Comparison of ENCODE assay signal across 8 cellular contexts in the genomic region with DNA sequence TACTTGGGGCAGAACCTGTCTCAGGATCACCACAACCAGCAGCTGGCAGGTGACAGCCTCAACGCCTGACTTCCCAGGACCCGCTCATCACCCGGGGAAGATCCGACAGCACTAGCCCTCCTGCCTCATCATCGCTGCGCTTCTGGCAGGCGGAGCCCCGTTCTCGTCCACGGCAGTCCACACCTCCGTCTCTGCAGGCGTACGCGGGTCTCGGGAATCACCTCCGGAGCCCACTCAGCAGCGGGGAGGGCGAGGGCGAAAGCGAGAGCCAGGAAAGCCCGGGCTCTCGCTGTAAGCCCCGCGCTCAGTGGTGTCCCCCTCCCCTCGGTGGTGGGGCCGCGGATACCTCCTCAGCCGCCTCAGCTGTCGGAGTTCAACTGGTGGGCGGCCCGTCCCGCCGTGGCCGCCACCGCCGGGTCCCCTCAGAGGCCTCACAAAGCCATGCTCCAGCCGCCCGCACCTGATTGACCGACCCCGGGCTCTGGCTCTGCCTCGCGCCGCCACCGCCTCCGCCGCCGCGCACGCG. TPM values are rescaled to one million over a fixed set of nuclear protein-coding genes. Genes with fewer than 3 reads are reported as not detected.
DNase-seq lines count a peak whose midpoint lies in the region; ATAC-seq and TF ChIP-seq lines count a peak whose summit lies in the region.

No MANE protein-coding gene starts in this region.

- no peak overlapping the region for H3K27ac Mint-ChIP-seq in central memory CD8-positive, alpha-beta T cell (ENCODE audit: low read depth)

- H3K79me2 ChIP-seq in mesendoderm (ENCODE audit: control insufficient read depth, insufficient read depth, low read length) = no peaks in the 10 kb centered on the region

- no peaks in the 10 kb centered on the region for H3K4me1 Mint-ChIP-seq in central memory CD8-positive, alpha-beta T cell

- H3K9me3 ChIP-seq in SK-N-MC (ENCODE audit: low read depth, low read length) = no peaks in the 10 kb centered on the region
- no peaks in the 10 kb centered on the region for H3K9me3 ChIP-seq in thoracic aorta

- no peak overlapping the region for H2BK120ac ChIP-seq in mesendoderm (ENCODE audit: low read depth, low read length)

- no peaks in the 10 kb centered on the region for H3K9me3 Mint-ChIP-seq in central memory CD8-positive, alpha-beta T cell

- WGBS in mesendoderm (ENCODE audit: extremely low coverage, insufficient coverage, low lambda C conversion rate) = no CpG with 5 or more reads among the region's 50 CpGs

- H3K18ac ChIP-seq in mesendoderm (ENCODE audit: low read length) = no peak overlapping the region

- H4K5ac ChIP-seq in mesendoderm (ENCODE audit: low read length) = no peak overlapping the region

- H3K27me3 Mint-ChIP-seq in central memory CD8-positive, alpha-beta T cell = no peaks in the 10 kb centered on the region

- peak overlapping the region; percentile 56 for H3K4me2 ChIP-seq in mesendoderm (ENCODE audit: low read length)

- no peak for TF ChIP-seq CTCF in thoracic aorta (IDR thresholded peaks at IDR 0.05)

- no peak overlapping the region for H3K27ac ChIP-seq in SK-N-MC
- H3K27ac ChIP-seq in mesendoderm (ENCODE audit: low read depth, low read length) = no peak overlapping the region
- H3K27ac ChIP-seq in thoracic aorta = no peak overlapping the region

- H3K4me3 ChIP-seq in SK-N-MC = peak overlapping the region; percentile 73
- no peak overlapping the region for H3K4me3 ChIP-seq in mesendoderm (ENCODE audit: low read length)
- peak overlapping the region; percentile 74 for H3K4me3 ChIP-seq in thoracic aorta

- ATAC-seq in HG02981 (IDR thresholded peaks at IDR 0.05; ENCODE audit: unreplicated experiment) = peak; percentile 37
- ATAC-seq in central memory CD8-positive, alpha-beta T cell (replicated peaks; ENCODE audit: extremely low read depth, poor library complexity, severe bottlenecking) = no peak
- ATAC-seq in thoracic aorta (ENCODE audit: insufficient number of reproducible peaks, low FRiP score, low read depth) = no peak

- no peak overlapping the region for H4K8ac ChIP-seq in mesendoderm (ENCODE audit: low read depth, low read length)

- H3K36me3 Mint-ChIP-seq in central memory CD8-positive, alpha-beta T cell (ENCODE audit: insufficient read depth) = peaks cover 1% of the 10 kb centered on the region

- no peak overlapping the region for H2AK5ac ChIP-seq in mesendoderm (ENCODE audit: low read length)

- H3K4me3 Mint-ChIP-seq in central memory CD8-positive, alpha-beta T cell = peak overlapping the region; percentile 67

- DNase-seq in activated effector memory CD4-positive, alpha-beta T cell treated with anti-CD3 and anti-CD28 coated beads, Interleukin-2, amount 50 U/mL, for 16 hours = peak; percentile 68
- no peak for DNase-seq in activated effector memory CD4-positive, alpha-beta T cell treated with Interleukin-2 at 50 U/mL for 16 hours
- DNase-seq in SK-N-MC (ENCODE audit: low read depth, low spot score) (no peak), mesendoderm (peak; percentile 20), thoracic aorta (ENCODE audit: low spot score) (no peak), AG08396 (ENCODE audit: low spot score) (no peak)
- no peak for DNase-seq in central memory CD8-positive, alpha-beta T cell (ENCODE audit: low spot score in 2 of 2)

- no peak overlapping the region for H3K23ac ChIP-seq in mesendoderm (ENCODE audit: low read length)

- H3K36me3 ChIP-seq in SK-N-MC (ENCODE audit: insufficient read depth, low read length) (no peaks in the 10 kb centered on the region), mesendoderm (ENCODE audit: control insufficient read depth, insufficient read depth, low read length) (no peaks in the 10 kb centered on the region), thoracic aorta (no peaks in the 10 kb centered on the region)

- H3K79me1 ChIP-seq in mesendoderm (ENCODE audit: low read length) = no peaks in the 10 kb centered on the region

- H3K4ac ChIP-seq in mesendoderm (ENCODE audit: low read depth, low read length) = no peak overlapping the region

- no peak overlapping the region for H2BK15ac ChIP-seq in mesendoderm (replicated peaks; ENCODE audit: low read depth)

- H2BK5ac ChIP-seq in mesendoderm (ENCODE audit: low read length) = no peak overlapping the region

- no peak overlapping the region for H3K9ac ChIP-seq in SK-N-MC (ENCODE audit: insufficient read length)
- H3K9ac ChIP-seq in mesendoderm (ENCODE audit: low read length) = peak overlapping the region; percentile 36

- H3K27me3 ChIP-seq in mesendoderm (ENCODE audit: insufficient read depth, low read length, poor library complexity) (no peaks in the 10 kb centered on the region), thoracic aorta (replicated peaks; ENCODE audit: insufficient read depth) (no peaks in the 10 kb centered on the region)

- no peaks in the 10 kb centered on the region for H3K4me1 ChIP-seq in mesendoderm (ENCODE audit: control insufficient read depth, low read depth, low read length)
- no peaks in the 10 kb centered on the region for H3K4me1 ChIP-seq in thoracic aorta (ENCODE audit: control insufficient read depth in 1 of 2, low read depth in 2 of 2)

- H3K56ac ChIP-seq in mesendoderm (ENCODE audit: low read length) = peak overlapping the region; percentile 25

RNA-seq across cellular contexts. Expression of a gene that starts 0.5 kb away (rescaled TPM):
- 3.4 TPM for polyA plus RNA-seq in mesendoderm (2013, experiment 1 of 2)
- polyA plus RNA-seq in mesendoderm (2013, experiment 2 of 2) = 3.5 TPM
- 10 to 100 TPM in 1 of 2 donors, 1 to 10 TPM in 1; 5.3 to 10.4 TPM for total RNA-seq in thoracic aorta

Comparison
In these comparisons a context has a peak if more than half of its experiments do, and no peak if none do; other contexts are left out.
1. DNase-seq: peak in activated effector memory CD4-positive, alpha-beta T cell treated with anti-CD3 and anti-CD28 coated beads, Interleukin-2, amount 50 U/mL, for 16 hours (single experiment) and mesendoderm (single experiment); none in activated effector memory CD4-positive, alpha-beta T cell treated with Interleukin-2 at 50 U/mL for 16 hours (single experiment), SK-N-MC (single experiment), central memory CD8-positive, alpha-beta T cell (0 of 2), thoracic aorta (single experiment) and AG08396 (single experiment).